Comparison of ENCODE assay signal across 14 cellular contexts in genomic region chr22:29156507-29156906, GRCh38. TPM values are rescaled to one million over a fixed set of nuclear protein-coding genes. Genes with fewer than 3 reads are reported as not detected.
A peak's percentile ranks its signal among the peaks of the same experiment; 100 is the strongest.
DNase-seq lines count a peak whose midpoint lies in the region; ATAC-seq, FAIRE-seq and TF ChIP-seq lines count a peak whose summit lies in the region.
"Had no signal": no experiment of that assay in that cellular context is flagged by ENCODE, and none has a peak within 500 bp of the region (broad histone marks: within the 10 kb centered on the region; RNA-seq: fewer than 3 reads in every experiment).

No MANE protein-coding gene starts in this region.

- peak; percentile 14 for FAIRE-seq in GM12892 (lab: Jason Lieb, UNC)

- H3K4me3 Mint-ChIP-seq in natural killer cell treated with Interleukin-12 subunit alpha and Interleukin-12 subunit beta and Interleukin-15 and Interleukin-18, amount 100 ng/mL, for 72 hours: no peak overlapping the region
- H3K4me3 Mint-ChIP-seq: activated CD4-positive, alpha-beta T cell treated with anti-CD3 and anti-CD28 coated beads, Interleukin-2, amount 10 ng/mL, durations not matched to agents 24 days and 14 days had no signal

- H3K9me3 Mint-ChIP-seq in natural killer cell treated with Interleukin-12 subunit alpha and Interleukin-12 subunit beta and Interleukin-15 and Interleukin-18, amount 100 ng/mL, for 72 hours: no peaks in the 10 kb centered on the region
- H3K9me3 Mint-ChIP-seq: activated CD4-positive, alpha-beta T cell treated with anti-CD3 and anti-CD28 coated beads, Interleukin-2, amount 10 ng/mL, durations not matched to agents 24 days and 14 days had no signal

- no peak for ATAC-seq in natural killer cell treated with Interleukin-12 subunit alpha and Interleukin-12 subunit beta and Interleukin-15 and Interleukin-18, amount 100 ng/mL, for 72 hours

- no peak overlapping the region for H3K27ac Mint-ChIP-seq in natural killer cell treated with Interleukin-12 subunit alpha and Interleukin-12 subunit beta and Interleukin-15 and Interleukin-18, amount 100 ng/mL, for 72 hours
- H3K27ac Mint-ChIP-seq: activated CD4-positive, alpha-beta T cell treated with anti-CD3 and anti-CD28 coated beads, Interleukin-2, amount 10 ng/mL, durations not matched to agents 24 days and 14 days had no signal

- CTCF ChIA-PET in AG04449 (lab: Yijun Ruan, JAX): interaction anchor here (1.5 to 5.5 kb wide), 3 partner anchors 29 to 115 kb away, joined by 3 to 44 read pairs (median 12); no protein-coding TSS in a partner anchor

- in situ Hi-C loops in SK-MEL-5 (cut with HindIII; ENCODE audit: low pct_unique_long_range_greater_than_20kb, low sequenced_read_pairs): no loop called here

- no peak for DNase-seq in AG04449 (ENCODE audit: low read depth, low spot score)
- DNase-seq in GM12892 (ENCODE audit: insufficient read length): no peak
- peak; percentile 39 for DNase-seq in SK-MEL-5 (ENCODE audit: low read depth, low spot score)
- peak; percentile 18 to 64 for DNase-seq in foreskin fibroblast
- DNase-seq in natural killer cell treated with Interleukin-12 subunit alpha and Interleukin-12 subunit beta and Interleukin-15 and Interleukin-18, amount 100 ng/mL, for 72 hours (ENCODE audit: low spot score): no peak
- DNase-seq in activated effector memory CD4-positive, alpha-beta T cell treated with anti-CD3 and anti-CD28 coated beads, Interleukin-2, amount 50 U/mL, for 16 hours: no peak
- no peak for DNase-seq in NCI-H1694 treated with DMSO at 0.1 percent for 48 hours (lab: John Stamatoyannopoulos, UW)
- no peak for DNase-seq in medulla oblongata (ENCODE audit: extremely low spot score)
- DNase-seq: activated CD4-positive, alpha-beta T cell treated with anti-CD3 and anti-CD28 coated beads, Interleukin-2, amount 10 ng/mL, durations not matched to agents 24 days and 14 days; activated naive CD4-positive, alpha-beta T cell treated with Interleukin-2 at 50 U/mL for 16 hours; NCI-H146; stimulated activated naive CD4-positive, alpha-beta T cell treated with Interleukin-2 at 50 U/mL for 16 hours had no signal

- no peak overlapping the region for H3K4me3 ChIP-seq in AG04449 (ENCODE audit: low read depth, low read length)
- H3K4me3 ChIP-seq in foreskin fibroblast (ENCODE audit: low read depth in 1 of 2, low read length in 2 of 2): no peak overlapping the region
- H3K4me3 ChIP-seq: HAP-1 had no signal

- POLR2A ChIA-PET in AG04449 (lab: Yijun Ruan, JAX): no interaction called here

- TF ChIP-seq CTCF in AG04449 (IDR thresholded peaks at IDR 0.05; ENCODE audit: insufficient read depth, low read length, missing control alignments): peak; percentile 32
- TF ChIP-seq CTCF in foreskin fibroblast (IDR thresholded peaks at IDR 0.05; ENCODE audit: low read depth, low read length): peak; percentile 23

- TF ChIP-seq POLR2A in GM12892 (IDR thresholded peaks at IDR 0.05; ENCODE audit: low read depth, low read length): no peak

- peaks cover 7 to 12% of the 10 kb centered on the region in 2 donors for H3K4me1 Mint-ChIP-seq in natural killer cell treated with Interleukin-12 subunit alpha and Interleukin-12 subunit beta and Interleukin-15 and Interleukin-18, amount 100 ng/mL, for 72 hours (ENCODE audit: low read depth in 2 of 2)

- H3K36me3 Mint-ChIP-seq in natural killer cell treated with Interleukin-12 subunit alpha and Interleukin-12 subunit beta and Interleukin-15 and Interleukin-18, amount 100 ng/mL, for 72 hours: no peaks in the 10 kb centered on the region

- peaks cover 26 to 50% of the 10 kb centered on the region in 2 donors for H3K27me3 Mint-ChIP-seq in natural killer cell treated with Interleukin-12 subunit alpha and Interleukin-12 subunit beta and Interleukin-15 and Interleukin-18, amount 100 ng/mL, for 72 hours

RNA-seq across cellular contexts. Expression of gene EMID1, which starts 49.2 kb away (rescaled TPM):
- polyA plus RNA-seq in GM12892 (2012; ENCODE audit: missing spikeins): 10.9 TPM
- 3.4 and 3.7 TPM in 2 replicates for total RNA-seq in SK-MEL-5 (2014; rRNA removed; shearing (Covaris generic))
- 4.4 and 5.3 TPM in 2 replicates for polyA plus RNA-seq in SK-MEL-5 (2015; cell fraction: cytosol; rRNA removed)
- polyA plus RNA-seq in SK-MEL-5 (2015; cell fraction: nucleus; rRNA removed): 4.3 and 10.9 TPM in 2 replicates
- under 1 TPM; 0.67 to 0.71 TPM for total RNA-seq in natural killer cell treated with Interleukin-12 subunit alpha and Interleukin-12 subunit beta and Interleukin-15 and Interleukin-18, amount 100 ng/mL, for 72 hours
- total RNA-seq: activated CD4-positive, alpha-beta T cell treated with anti-CD3 and anti-CD28 coated beads, Interleukin-2, amount 10 ng/mL, durations not matched to agents 24 days and 14 days; RPMI7951 had no signal

Comparison
In these comparisons a context has a peak if more than half of its experiments do, and no peak if none do; other contexts are left out.
1. DNase-seq: peak in SK-MEL-5 (single experiment) and foreskin fibroblast (2 of 2); none in AG04449 (single experiment), GM12892 (single experiment), natural killer cell treated with Interleukin-12 subunit alpha and Interleukin-12 subunit beta and Interleukin-15 and Interleukin-18, amount 100 ng/mL, for 72 hours (single experiment), activated effector memory CD4-positive, alpha-beta T cell treated with anti-CD3 and anti-CD28 coated beads, Interleukin-2, amount 50 U/mL, for 16 hours (single experiment), NCI-H1694 treated with DMSO at 0.1 percent for 48 hours (single experiment) and medulla oblongata (single experiment).